In genomic region chr19:51576850-51577249, GRCh38 we compare ENCODE assay signal across 24 cellular contexts. TPM values are rescaled to one million over a fixed set of nuclear protein-coding genes. Genes with fewer than 3 reads are reported as not detected.
"Had no signal": no experiment of that assay in that cellular context is flagged by ENCODE, and none has a peak within 500 bp of the region (broad histone marks: within the 10 kb centered on the region; RNA-seq: fewer than 3 reads in every experiment).

No MANE protein-coding gene starts in this region.

- ATAC-seq: esophagus mucosa; gastrocnemius medialis; left lobe of liver; natural killer cell; stimulated activated naive B cell treated with anti-CD40 and anti-IgM and Interleukin-4, amounts not matched to agents 10 μg/mL and 1 μg/mL and 100 μg/mL, for 72 hours; stimulated activated naive CD8-positive, alpha-beta T cell treated with anti-CD3 and anti-CD28 coated beads, Interleukin-15, amount 100 ng/mL, for 72 hours had no signal

- H3K36me3 Mint-ChIP-seq: natural killer cell had no signal

- H3K9me3 Mint-ChIP-seq: mesothelial cell of epicardium; natural killer cell; neural crest cell; stimulated activated naive B cell treated with anti-CD40 and anti-IgM and Interleukin-4, amounts not matched to agents 10 μg/mL and 1 μg/mL and 100 μg/mL, for 72 hours had no signal

- H3K27me3 Mint-ChIP-seq: stimulated activated naive B cell treated with anti-CD40 and anti-IgM and Interleukin-4, amounts not matched to agents 10 μg/mL and 1 μg/mL and 100 μg/mL, for 72 hours; stimulated activated naive CD8-positive, alpha-beta T cell treated with anti-CD3 and anti-CD28 coated beads, Interleukin-15, amount 100 ng/mL, for 72 hours had no signal

- H3K27ac Mint-ChIP-seq: mesothelial cell of epicardium; natural killer cell; stimulated activated naive B cell treated with anti-CD40 and anti-IgM and Interleukin-4, amounts not matched to agents 10 μg/mL and 1 μg/mL and 100 μg/mL, for 72 hours; stimulated activated naive CD8-positive, alpha-beta T cell treated with anti-CD3 and anti-CD28 coated beads, Interleukin-15, amount 100 ng/mL, for 72 hours had no signal

- DNase-seq: cortex of kidney; dorsolateral prefrontal cortex; effector CD8-positive, alpha-beta T cell; gastrocnemius medialis; islet precursor cell; mammary epithelial cell; natural killer cell; posterior cingulate gyrus; sigmoid colon; stimulated activated CD4-positive, alpha-beta T cell treated with anti-CD3 and anti-CD28 coated beads, Interleukin-2, amount 100 ng/mL, for 24 hours; stimulated activated CD4-positive, alpha-beta T cell treated with anti-CD3 and anti-CD28 coated beads, Interleukin-4, amount 100 ng/mL, for 4 hours; stimulated activated naive B cell treated with anti-CD40 and anti-IgM and Interleukin-4, amounts not matched to agents 10 μg/mL and 1 μg/mL and 100 μg/mL, for 72 hours; stimulated activated naive CD8-positive, alpha-beta T cell treated with anti-CD3 and anti-CD28 coated beads, Interleukin-15, amount 100 ng/mL, for 72 hours; testis had no signal

- H3K27ac ChIP-seq: dorsolateral prefrontal cortex, gastrocnemius medialis, sigmoid colon, skin epidermis, testis, tibial nerve had no signal

- H3K27me3 ChIP-seq: dorsolateral prefrontal cortex, gastrocnemius medialis, sigmoid colon, testis, tibial nerve had no signal

- H3K4me3 Mint-ChIP-seq: mesothelial cell of epicardium; natural killer cell; neural crest cell; stimulated activated naive B cell treated with anti-CD40 and anti-IgM and Interleukin-4, amounts not matched to agents 10 μg/mL and 1 μg/mL and 100 μg/mL, for 72 hours; stimulated activated naive CD8-positive, alpha-beta T cell treated with anti-CD3 and anti-CD28 coated beads, Interleukin-15, amount 100 ng/mL, for 72 hours had no signal

RNA-seq across cellular contexts. Expression of gene SIGLEC6, which starts 45.4 kb away (rescaled TPM):
- total RNA-seq: fibroblast of lung, mammary epithelial cell, mesothelial cell of epicardium, myocyte, neural crest cell, osteocyte, pulmonary artery endothelial cell had no signal
- polyA plus RNA-seq: fibroblast of lung, mammary epithelial cell had no signal

RNA-seq across cellular contexts. Expression of gene SIGLEC5, which starts 53.4 kb away (rescaled TPM):
- total RNA-seq: esophagus mucosa, fibroblast of lung, left lobe of liver, mammary epithelial cell, mesothelial cell of epicardium, myocyte, neural crest cell, osteocyte, pulmonary artery endothelial cell, testis had no signal
- polyA plus RNA-seq: fibroblast of lung, mammary epithelial cell, sigmoid colon had no signal
